ENCODE assay signal across 17 cellular contexts in genomic region chr9:35552837-35553236, GRCh38. TPM values are rescaled to one million over a fixed set of nuclear protein-coding genes. Genes with fewer than 3 reads are reported as not detected.
DNase-seq lines count a peak whose midpoint lies in the region; ATAC-seq and TF ChIP-seq lines count a peak whose summit lies in the region.
"Had no signal": no experiment of that assay in that cellular context is flagged by ENCODE, and none has a peak within 500 bp of the region (broad histone marks: within the 10 kb centered on the region; RNA-seq: fewer than 3 reads in every experiment).

No MANE protein-coding gene starts in this region.

- H3K36me3 ChIP-seq in smooth muscle cell (ENCODE audit: low read depth), result no peaks in the 10 kb centered on the region

- H3K27me3 ChIP-seq in smooth muscle cell (ENCODE audit: low read depth), result no peaks in the 10 kb centered on the region
- H3K27me3 ChIP-seq: BE2C had no signal

- 85% methylated on average over 3 of the region's 3 CpGs for WGBS in smooth muscle cell (ENCODE audit: low lambda C conversion rate)

- peaks cover 10% of the 10 kb centered on the region for H3K4me1 ChIP-seq in smooth muscle cell (ENCODE audit: low read depth)
- H3K4me1 ChIP-seq: BE2C had no signal

- no peak overlapping the region for H2AFZ ChIP-seq in smooth muscle cell (ENCODE audit: low read depth)

- ATAC-seq in GM21576 (IDR thresholded peaks at IDR 0.05; ENCODE audit: unreplicated experiment), result no peak

- H3K9ac ChIP-seq in smooth muscle cell (ENCODE audit: low read depth), result no peak overlapping the region

- no peak for TF ChIP-seq CTCF in smooth muscle cell (IDR thresholded peaks at IDR 0.05; ENCODE audit: borderline replicate concordance, insufficient read depth, poor library complexity, severe bottlenecking)

- H3K4me3 ChIP-seq in smooth muscle cell, result no peak overlapping the region

- H4K20me1 ChIP-seq in smooth muscle cell (ENCODE audit: low read depth), result peaks cover 68% of the 10 kb centered on the region

- peak overlapping the region; percentile 17 for H3K4me2 ChIP-seq in smooth muscle cell

- H3K9me3 ChIP-seq in smooth muscle cell (replicated peaks; ENCODE audit: low read depth), result no peaks in the 10 kb centered on the region
- H3K9me3 ChIP-seq: BE2C had no signal

- H3F3A ChIP-seq in smooth muscle cell (ENCODE audit: low read depth), result no peaks in the 10 kb centered on the region

- DNase-seq in Daoy (ENCODE audit: low read depth) (peak; percentile 64), OCI-M1 (lab: John Stamatoyannopoulos, UW) (peak; percentile 6), fibroblast of peridontal ligament (ENCODE audit: extremely low read depth) (peak; percentile 48), smooth muscle cell (lab: John Stamatoyannopoulos, UW; ENCODE audit: unreplicated experiment) (no peak), NCI-H748 (lab: John Stamatoyannopoulos, UW; ENCODE audit: unreplicated experiment) (no peak), dermis blood vessel endothelial cell (no peak), GM03348 (ENCODE audit: low spot score) (no peak)
- DNase-seq: BE2C; HFFc6; natural killer cell; NCI-H1694 treated with DMSO at 0.1 percent for 48 hours; retina; RPMI8226; stimulated activated CD4-positive, alpha-beta T cell treated with anti-CD3 and anti-CD28 coated beads, Interleukin-4, amount 100 ng/mL, for 1 hour; T-helper 2 cell had no signal

- H3K79me2 ChIP-seq in smooth muscle cell (ENCODE audit: low read depth), result peaks cover 36% of the 10 kb centered on the region

- peak overlapping the region; percentile 37 for H3K27ac ChIP-seq in smooth muscle cell (ENCODE audit: low read depth)
- H3K27ac ChIP-seq: epithelial cell of prostate had no signal

RNA-seq across cellular contexts. Expression of gene TESK1, which starts 52.2 kb away (rescaled TPM):
- 6.1 and 9.4 TPM in 2 replicates for total RNA-seq in Daoy (2014; rRNA removed; shearing (Covaris generic))
- total RNA-seq in smooth muscle cell (10.0 and 14.2 TPM in 2 replicates), dermis blood vessel endothelial cell (8.7 and 11.6 TPM in 2 replicates)
- 19.4 and 25.6 TPM in 2 replicates for polyA plus RNA-seq in smooth muscle cell

Comparison
In these comparisons a context has a peak if more than half of its experiments do, and no peak if none do; other contexts are left out.
1. DNase-seq: peak in Daoy (single experiment), OCI-M1 (single experiment) and fibroblast of peridontal ligament (single experiment); none in smooth muscle cell (single experiment), NCI-H748 (single experiment), dermis blood vessel endothelial cell (single experiment) and GM03348 (single experiment).